In the genomic region with DNA sequence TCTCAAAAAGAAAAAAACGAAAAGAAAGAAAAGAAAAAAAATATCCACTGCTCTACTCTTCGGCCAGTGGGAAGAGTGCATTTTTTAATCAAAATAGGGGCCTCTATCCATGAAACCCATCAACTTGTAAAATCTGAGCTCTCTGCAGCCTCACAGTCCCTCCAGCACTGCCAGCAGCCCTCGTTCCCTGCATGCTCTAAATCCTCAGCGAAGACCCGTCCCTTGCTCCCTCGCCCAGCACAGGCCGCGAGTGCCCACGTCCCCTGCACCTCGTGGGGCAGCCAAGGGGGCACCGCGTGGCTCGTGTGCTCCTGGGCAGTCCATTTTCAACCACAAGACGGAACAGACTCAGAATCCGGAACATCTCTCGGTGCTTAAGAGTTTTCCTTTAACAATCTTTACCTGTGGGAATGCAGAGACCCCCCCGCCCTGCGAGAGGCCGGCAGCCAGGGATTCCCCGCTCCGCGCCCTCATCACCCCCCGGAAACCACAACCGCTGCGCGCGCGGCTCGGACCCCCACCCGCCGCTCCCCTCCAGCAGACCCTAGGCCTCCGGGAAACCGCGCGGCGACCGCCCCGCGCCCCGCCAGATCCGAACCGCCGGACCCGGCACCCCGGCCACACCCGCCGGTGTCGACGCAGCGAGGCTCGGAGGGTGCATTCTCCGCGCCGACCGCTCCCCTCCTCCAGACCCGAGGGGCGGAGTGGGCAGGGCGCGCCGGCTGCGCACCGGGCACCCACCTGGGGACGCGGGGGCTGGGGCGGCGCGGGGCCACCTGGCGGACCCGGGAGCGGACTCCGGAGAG, we compare ENCODE assay signal across 8 cellular contexts.
A peak's percentile ranks its signal among the peaks of the same experiment; 100 is the strongest.
DNase-seq lines count a peak whose midpoint lies in the region; ATAC-seq and TF ChIP-seq lines count a peak whose summit lies in the region.

No MANE protein-coding gene starts in this region.

- DNase-seq in AG08395 (ENCODE audit: low spot score) (peak; percentile 2), fibroblast of pulmonary artery (ENCODE audit: low read depth) (no peak), retinal pigment epithelial cell (ENCODE audit: low read depth) (no peak), AG20443 (ENCODE audit: low spot score) (no peak)

- no peak for TF ChIP-seq CTCF in fibroblast of pulmonary artery (IDR thresholded peaks at IDR 0.05; ENCODE audit: low read length, missing control alignments)
- TF ChIP-seq CTCF in retinal pigment epithelial cell (conservative IDR thresholded peaks at IDR 0.05; ENCODE audit: low read depth, low read length), result no peak

- ATAC-seq in GM19395 (IDR thresholded peaks at IDR 0.05; ENCODE audit: unreplicated experiment), result peak; percentile 18
- no peak for ATAC-seq in HG03108 (IDR thresholded peaks at IDR 0.05; ENCODE audit: unreplicated experiment)
- no peak for ATAC-seq in GM18498 (IDR thresholded peaks at IDR 0.05; ENCODE audit: unreplicated experiment)

- peaks cover 25% of the 10 kb centered on the region for H3K4me1 Mint-ChIP-seq in T-helper 1 cell treated with Interleukin-12 subunit alpha and Interleukin-12 subunit beta and Interleukin-4 antibody, amounts not matched to agents 30 μg/mL and 1 μg/mL, for 36 hours (ENCODE audit: low read depth)

- peak overlapping the region; percentile 96 for H3K4me3 Mint-ChIP-seq in T-helper 1 cell treated with Interleukin-12 subunit alpha and Interleukin-12 subunit beta and Interleukin-4 antibody, amounts not matched to agents 30 μg/mL and 1 μg/mL, for 36 hours

- peak overlapping the region; percentile 70 for H3K27ac Mint-ChIP-seq in T-helper 1 cell treated with Interleukin-12 subunit alpha and Interleukin-12 subunit beta and Interleukin-4 antibody, amounts not matched to agents 30 μg/mL and 1 μg/mL, for 36 hours

- H3K27me3 Mint-ChIP-seq in T-helper 1 cell treated with Interleukin-12 subunit alpha and Interleukin-12 subunit beta and Interleukin-4 antibody, amounts not matched to agents 30 μg/mL and 1 μg/mL, for 36 hours (ENCODE audit: low read depth), result peaks cover 36% of the 10 kb centered on the region

- H3K9me3 Mint-ChIP-seq in T-helper 1 cell treated with Interleukin-12 subunit alpha and Interleukin-12 subunit beta and Interleukin-4 antibody, amounts not matched to agents 30 μg/mL and 1 μg/mL, for 36 hours, result no peaks in the 10 kb centered on the region

- peak overlapping the region; percentile 90 for H3K4me3 ChIP-seq in fibroblast of pulmonary artery (replicated peaks; ENCODE audit: low read depth, low read length)
- H3K4me3 ChIP-seq in retinal pigment epithelial cell (ENCODE audit: low read length), result peak overlapping the region; percentile 76

- peaks cover 3% of the 10 kb centered on the region for H3K36me3 Mint-ChIP-seq in T-helper 1 cell treated with Interleukin-12 subunit alpha and Interleukin-12 subunit beta and Interleukin-4 antibody, amounts not matched to agents 30 μg/mL and 1 μg/mL, for 36 hours (ENCODE audit: low read depth)
